12 cellular contexts compared by ENCODE assay signal in genomic region chr5:14996997-14997396, GRCh38.
A peak's percentile ranks its signal among the peaks of the same experiment; 100 is the strongest.
DNase-seq lines count a peak whose midpoint lies in the region; ATAC-seq and TF ChIP-seq lines count a peak whose summit lies in the region.
"Had no signal": no experiment of that assay in that cellular context is flagged by ENCODE, and none has a peak within 500 bp of the region (broad histone marks: within the 10 kb centered on the region; RNA-seq: fewer than 3 reads in every experiment).

No MANE protein-coding gene starts in this region.

- H3K9ac ChIP-seq in BLaER1 treated with 17β-estradiol and CSF1 and Interleukin-3, amounts not matched to agents 10 nM and 100 nM: peak overlapping the region in 1 of 11 experiments; percentile 51; a peak in 2 of 22 replicates

- peaks cover 0 to 14% (median 9%) of the 10 kb centered on the region in 11 experiments; a peak in 10 of 22 replicates for H3K9me3 ChIP-seq in BLaER1 treated with 17β-estradiol and CSF1 and Interleukin-3, amounts not matched to agents 10 nM and 100 nM (replicated peaks in 1 of 11)
- H3K9me3 ChIP-seq in SJCRH30 (replicated peaks) (no peaks in the 10 kb centered on the region), right atrium auricular region (peaks cover 0 to 4% of the 10 kb centered on the region in 2 donors)

- H3K36me3 ChIP-seq in BLaER1 treated with 17β-estradiol and CSF1 and Interleukin-3, amounts not matched to agents 10 nM and 100 nM: no peaks in the 10 kb centered on the region
- H3K36me3 ChIP-seq in SJCRH30 (no peaks in the 10 kb centered on the region), right atrium auricular region (no peaks in the 10 kb centered on the region)

- no peak for TF ChIP-seq CTCF in right atrium auricular region (IDR thresholded peaks at IDR 0.05)

- H3K4me2 ChIP-seq in BLaER1 treated with 17β-estradiol and CSF1 and Interleukin-3, amounts not matched to agents 10 nM and 100 nM: peak overlapping the region in 7 of 11 experiments; percentile 24 to 86 (median 67); a peak in 12 of 22 replicates

- H4K20me1 ChIP-seq in BLaER1 treated with 17β-estradiol and CSF1 and Interleukin-3, amounts not matched to agents 10 nM and 100 nM: no peaks in the 10 kb centered on the region

- peak overlapping the region in 5 of 11 experiments; percentile 16 to 71 (median 50); a peak in 8 of 22 replicates for H3K27ac ChIP-seq in BLaER1 treated with 17β-estradiol and CSF1 and Interleukin-3, amounts not matched to agents 10 nM and 100 nM
- H3K27ac ChIP-seq in SJCRH30 (no peak overlapping the region), right atrium auricular region (no peak overlapping the region)

- H3K4me1 ChIP-seq in BLaER1 treated with 17β-estradiol and CSF1 and Interleukin-3, amounts not matched to agents 10 nM and 100 nM: peaks cover 16 to 82% (median 59%) of the 10 kb centered on the region in 10 experiments
- H3K4me1 ChIP-seq in SJCRH30: no peaks in the 10 kb centered on the region
- H3K4me1 ChIP-seq in right atrium auricular region: no peaks in the 10 kb centered on the region

- H3K27me3 ChIP-seq in BLaER1 treated with 17β-estradiol and CSF1 and Interleukin-3, amounts not matched to agents 10 nM and 100 nM: no peaks in the 10 kb centered on the region
- H3K27me3 ChIP-seq in SJCRH30 (no peaks in the 10 kb centered on the region), right atrium auricular region (no peaks in the 10 kb centered on the region)

- no peak for DNase-seq in SJCRH30
- no peak for DNase-seq in effector CD8-positive, alpha-beta T cell (lab: John Stamatoyannopoulos, UW)
- no peak for DNase-seq in right atrium auricular region (ENCODE audit: low spot score)
- no peak for DNase-seq in foreskin melanocyte
- DNase-seq: ACHN, activated T-cell treated with anti-CD3 and anti-CD28 coated beads for 4 hours, left ventricle myocardium superior, posterior cingulate gyrus had no signal

- H3K4me3 ChIP-seq in BLaER1 treated with 17β-estradiol and CSF1 and Interleukin-3, amounts not matched to agents 10 nM and 100 nM: no peak overlapping the region
- H3K4me3 ChIP-seq in SJCRH30: no peak overlapping the region
- no peak overlapping the region for H3K4me3 ChIP-seq in right atrium auricular region

- ATAC-seq in GM19328 (IDR thresholded peaks at IDR 0.05; ENCODE audit: unreplicated experiment) (peak; percentile 82), HG02798 (IDR thresholded peaks at IDR 0.05; ENCODE audit: poor library complexity, unreplicated experiment) (peak; percentile 76), HG03565 (IDR thresholded peaks at IDR 0.05; ENCODE audit: unreplicated experiment) (peak; percentile 91)
- ATAC-seq: left ventricle myocardium superior had no signal
